ENCODE assay signal across 7 cellular contexts in genomic region chr9:73133921-73134407, GRCh38. TPM values are rescaled to one million over a fixed set of nuclear protein-coding genes. Genes with fewer than 3 reads are reported as not detected.
A peak's percentile ranks its signal among the peaks of the same experiment; 100 is the strongest.
DNase-seq lines count a peak whose midpoint lies in the region; ATAC-seq and TF ChIP-seq lines count a peak whose summit lies in the region.

No MANE protein-coding gene starts in this region.

- peak overlapping the region; percentile 11 for H3K4me3 Mint-ChIP-seq in activated CD4-positive, alpha-beta memory T cell treated with anti-CD3 and anti-CD28 coated beads for 36 hours

- peaks cover 40 to 44% of the 10 kb centered on the region in 2 experiments for H3K4me1 ChIP-seq in neutrophil (ENCODE audit: control insufficient read depth in 1 of 2, insufficient read depth in 1 of 2, low read depth in 1 of 2, low read length in 1 of 2)

- POLR2A ChIA-PET in activated CD4-positive, alpha-beta memory T cell treated with anti-CD3 and anti-CD28 coated beads for 36 hours (lab: Charles Lee) = interaction anchor here (0.6 to 2.4 kb wide), 5 partner anchors 9 to 23 kb away, joined by 3 to 7 read pairs (median 4); no protein-coding TSS in a partner anchor

- H3K36me3 Mint-ChIP-seq in activated CD4-positive, alpha-beta memory T cell treated with anti-CD3 and anti-CD28 coated beads for 36 hours = no peaks in the 10 kb centered on the region

- H3K27me3 ChIP-seq in neutrophil = no peaks in the 10 kb centered on the region

- intact Hi-C loops in activated CD4-positive, alpha-beta memory T cell treated with anti-CD3 and anti-CD28 coated beads for 36 hours (cut with micrococcal nuclease) = loop anchor here (5.0 to 10.0 kb wide), 3 partner anchors 33 to 1367 kb away; partner anchors contain the start of genes ABHD17B, C9orf85 and CEMIP2

- DNase-seq in activated CD4-positive, alpha-beta memory T cell treated with anti-CD3 and anti-CD28 coated beads for 36 hours = no peak
- no peak for DNase-seq in GM19238 (ENCODE audit: insufficient read length, low spot score)
- DNase-seq in NCI-H524 treated with DMSO at 0.1 percent for 48 hours (lab: John Stamatoyannopoulos, UW) = no peak
- DNase-seq in AG08396 (ENCODE audit: low spot score) = no peak

- no peaks in the 10 kb centered on the region for H3K9me3 Mint-ChIP-seq in activated CD4-positive, alpha-beta memory T cell treated with anti-CD3 and anti-CD28 coated beads for 36 hours

- peak; percentile 64 for ATAC-seq in GM19395 (IDR thresholded peaks at IDR 0.05; ENCODE audit: unreplicated experiment)
- peak; percentile 59 for ATAC-seq in HG02885 (IDR thresholded peaks at IDR 0.05; ENCODE audit: poor library complexity, unreplicated experiment)

- H3K9me3 ChIP-seq in neutrophil = no peaks in the 10 kb centered on the region

- no peak overlapping the region for H3K4me3 ChIP-seq in neutrophil (ENCODE audit: low read depth in 1 of 2, low read length in 1 of 2)

- H3K36me3 ChIP-seq in neutrophil = no peaks in the 10 kb centered on the region

- peaks cover 37% of the 10 kb centered on the region for H3K4me1 Mint-ChIP-seq in activated CD4-positive, alpha-beta memory T cell treated with anti-CD3 and anti-CD28 coated beads for 36 hours (ENCODE audit: low read depth)

- CTCF ChIA-PET in activated CD4-positive, alpha-beta memory T cell treated with anti-CD3 and anti-CD28 coated beads for 36 hours (lab: Charles Lee) = interaction anchor here (1.1 to 2.1 kb wide), 3 partner anchors 17 to 26 kb away, joined by 3 to 8 read pairs (median 4); no protein-coding TSS in a partner anchor

- H3K27ac Mint-ChIP-seq in activated CD4-positive, alpha-beta memory T cell treated with anti-CD3 and anti-CD28 coated beads for 36 hours = peak overlapping the region; percentile 53

- peak overlapping the region; percentile 44 for H3K27ac ChIP-seq in neutrophil

- TF ChIP-seq CTCF in neutrophil (IDR thresholded peaks at IDR 0.05) = no peak

- H3K27me3 Mint-ChIP-seq in activated CD4-positive, alpha-beta memory T cell treated with anti-CD3 and anti-CD28 coated beads for 36 hours = no peaks in the 10 kb centered on the region

RNA-seq across cellular contexts. Expression of gene ANXA1, which starts 17.7 kb away (rescaled TPM):
- 10 to 100 TPM; 67.7 to 67.9 TPM for total RNA-seq in activated CD4-positive, alpha-beta memory T cell treated with anti-CD3 and anti-CD28 coated beads for 36 hours
